In genomic region chr3:40304352-40304751, GRCh38 we compare ENCODE assay signal across 26 cellular contexts.
"Had no signal": no experiment of that assay in that cellular context is flagged by ENCODE, and none has a peak within 500 bp of the region (broad histone marks: within the 10 kb centered on the region; RNA-seq: fewer than 3 reads in every experiment).

No MANE protein-coding gene starts in this region.

- DNase-seq: activated CD4-positive, alpha-beta memory T cell treated with anti-CD3 and anti-CD28 coated beads for 36 hours; activated CD4-positive, alpha-beta T cell treated with anti-CD3 and anti-CD28 coated beads, Interleukin-2, amount 10 ng/mL, durations not matched to agents 7 days and 5 days; activated CD4-positive, CD25-positive, alpha-beta regulatory T cell; activated CD8-positive, alpha-beta memory T cell treated with anti-CD3 and anti-CD28 coated beads for 24 hours; activated effector memory CD4-positive, alpha-beta T cell treated with anti-CD3 and anti-CD28 coated beads, Interleukin-2, amount 50 U/mL, for 16 hours; activated naive CD4-positive, alpha-beta T cell treated with Interleukin-2 at 50 U/mL for 16 hours; activated naive CD8-positive, alpha-beta T cell treated with anti-CD3 and anti-CD28 coated beads, Interleukin-2, amount 50 U/mL, for 24 hours; activated T-cell treated with anti-CD3 and anti-CD28 coated beads, Interleukin-2, amount 50 U/mL, for 4 hours; amniotic stem cell; NCI-H1105 treated with DMSO at 0.1 percent for 48 hours; NCI-H1436 treated with DMSO at 0.1 percent for 48 hours; NCI-H187; NCI-H2081 treated with DMSO at 0.1 percent for 48 hours; NCI-H446; NCI-H524 treated with DMSO at 0.1 percent for 48 hours; NCI-H774; OCI-M1; RPMI8226; T-helper 1 cell had no signal

- ATAC-seq: activated naive CD4-positive, alpha-beta T cell treated with anti-CD3 and anti-CD28 coated beads, Interleukin-2, amount 50 U/mL, for 72 hours; activated naive CD8-positive, alpha-beta T cell treated with anti-CD3 and anti-CD28 coated beads, Interleukin-2, amount 50 U/mL, for 24 hours; activated T-cell treated with anti-CD3 and anti-CD28 coated beads, Interleukin-2, amount 50 U/mL, for 4 hours; Panc1; Right ventricle myocardium inferior had no signal

- H3K4me3 ChIP-seq: SK-N-MC had no signal

- H3K4me3 Mint-ChIP-seq: activated CD4-positive, alpha-beta memory T cell treated with anti-CD3 and anti-CD28 coated beads for 36 hours; activated CD4-positive, alpha-beta T cell treated with anti-CD3 and anti-CD28 coated beads, Interleukin-2, amount 10 ng/mL, durations not matched to agents 7 days and 5 days; activated naive CD8-positive, alpha-beta T cell treated with anti-CD3 and anti-CD28 coated beads, Interleukin-2, amount 50 U/mL, for 24 hours; activated T-cell treated with anti-CD3 and anti-CD28 coated beads, Interleukin-2, amount 50 U/mL, for 4 hours; brain; central memory CD8-positive, alpha-beta T cell had no signal

- H3K36me3 Mint-ChIP-seq: brain had no signal

- H3K27ac Mint-ChIP-seq: activated CD4-positive, alpha-beta memory T cell treated with anti-CD3 and anti-CD28 coated beads for 36 hours; activated CD4-positive, alpha-beta T cell treated with anti-CD3 and anti-CD28 coated beads, Interleukin-2, amount 10 ng/mL, durations not matched to agents 7 days and 5 days; activated naive CD4-positive, alpha-beta T cell treated with anti-CD3 and anti-CD28 coated beads, Interleukin-2, amount 50 U/mL, for 72 hours; activated naive CD8-positive, alpha-beta T cell treated with anti-CD3 and anti-CD28 coated beads, Interleukin-2, amount 50 U/mL, for 24 hours; brain had no signal

- H3K9me3 Mint-ChIP-seq: activated CD4-positive, alpha-beta memory T cell treated with anti-CD3 and anti-CD28 coated beads for 36 hours; activated CD4-positive, alpha-beta T cell treated with anti-CD3 and anti-CD28 coated beads, Interleukin-2, amount 10 ng/mL, durations not matched to agents 7 days and 5 days; activated naive CD4-positive, alpha-beta T cell treated with anti-CD3 and anti-CD28 coated beads, Interleukin-2, amount 50 U/mL, for 72 hours; activated naive CD8-positive, alpha-beta T cell treated with anti-CD3 and anti-CD28 coated beads, Interleukin-2, amount 50 U/mL, for 24 hours; activated T-cell treated with anti-CD3 and anti-CD28 coated beads, Interleukin-2, amount 50 U/mL, for 4 hours; central memory CD8-positive, alpha-beta T cell had no signal

- H3K27me3 Mint-ChIP-seq: activated CD4-positive, alpha-beta memory T cell treated with anti-CD3 and anti-CD28 coated beads for 36 hours; activated CD4-positive, alpha-beta T cell treated with anti-CD3 and anti-CD28 coated beads, Interleukin-2, amount 10 ng/mL, durations not matched to agents 7 days and 5 days; activated naive CD8-positive, alpha-beta T cell treated with anti-CD3 and anti-CD28 coated beads, Interleukin-2, amount 50 U/mL, for 24 hours; central memory CD8-positive, alpha-beta T cell had no signal

- H3K27ac ChIP-seq: SK-N-MC, VCaP had no signal
